25 cellular contexts compared by ENCODE assay signal in genomic region chr2:24894750-24895149, GRCh38. TPM values are rescaled to one million over a fixed set of nuclear protein-coding genes. Genes with fewer than 3 reads are reported as not detected.
DNase-seq lines count a peak whose midpoint lies in the region; ATAC-seq, FAIRE-seq and TF ChIP-seq lines count a peak whose summit lies in the region.
"Had no signal": no experiment of that assay in that cellular context is flagged by ENCODE, and none has a peak within 500 bp of the region (broad histone marks: within the 10 kb centered on the region; RNA-seq: fewer than 3 reads in every experiment).

No MANE protein-coding gene starts in this region.

- 62 to 65% methylated on average over 3 of the region's 3 CpGs for WGBS in GM23248 (ENCODE audit: low coverage in 1 of 2, low lambda C conversion rate in 2 of 2, missing lambda C conversion rate in 2 of 2), 2 experiments
- 76% methylated on average over 3 of the region's 3 CpGs for WGBS in K562 (ENCODE audit: insufficient coverage, low coverage, missing lambda C conversion rate)

- in situ Hi-C loops in GM23248 (cut with MboI) (no loop called here), K562 (cut with MboI) (no loop called here)

- no peaks in the 10 kb centered on the region for H3K9me1 ChIP-seq in K562 (ENCODE audit: control insufficient read depth, insufficient read depth, low read length)

- no peak for TF ChIP-seq RAD21 in K562 (CRISPR knock-in tag; conservative IDR thresholded peaks at IDR 0.05 in 1 of 2, IDR thresholded peaks at IDR 0.05 in 1 of 2)

- no peak overlapping the region for H3K9ac ChIP-seq in GM23248
- H3K9ac ChIP-seq in K562 (ENCODE audit: insufficient read depth in 1 of 2, low read depth in 2 of 2, low read length in 2 of 2), result no peak overlapping the region
- H3K9ac ChIP-seq: BLaER1 treated with 17β-estradiol and CSF1 and Interleukin-3, amounts not matched to agents 10 nM and 100 nM had no signal

- peak; percentile 27 for DNase-seq in GM23248
- peak; percentile 10 for DNase-seq in HT1080 (ENCODE audit: low read depth)
- peak; percentile 10 for DNase-seq in RCC 7860 (ENCODE audit: low spot score)
- DNase-seq in K562 (ENCODE audit: extremely low read depth in 1 of 4, low spot score in 3 of 4), result no peak
- DNase-seq in stimulated activated CD4-positive, alpha-beta T cell treated with anti-CD3 and anti-CD28 coated beads, Interleukin-12 subunit alpha, Interleukin-12 subunit beta, amount 100 ng/mL, for 4 hours, result no peak
- DNase-seq: ACHN; CD4-positive, alpha-beta memory T cell; DMS153; GDM1; H7; NCI-H1092; NCI-H1436 treated with DMSO at 0.1 percent for 48 hours; NCI-H1930; NCI-H345; NCI-H524; NCI-H774; NK-92 treated with Interleukin-12 subunit alpha and Interleukin-12 subunit beta, amount 100 ng/mL, for 24 hours; Peyer's patch; T-helper 17 cell had no signal

- H3K79me2 ChIP-seq in GM23248 (ENCODE audit: insufficient read depth), result no peaks in the 10 kb centered on the region
- H3K79me2 ChIP-seq in K562 (ENCODE audit: control insufficient read depth, insufficient read depth, low read length), result 0 out of 3 replicates have a peak, but pooled peaks cover 3% of the 10 kb centered on the region

- intact Hi-C loops in K562 (cut with micrococcal nuclease), result no loop called here

- no peaks in the 10 kb centered on the region for H3F3A ChIP-seq in GM23248 (ENCODE audit: insufficient read depth)

- H3K27me3 ChIP-seq in GM23248 (replicated peaks; ENCODE audit: insufficient read depth) (no peaks in the 10 kb centered on the region), K562 (ENCODE audit: control insufficient read depth in 2 of 2, insufficient read depth in 2 of 2, low read length in 2 of 2) (no peaks in the 10 kb centered on the region)
- H3K27me3 ChIP-seq: BLaER1 treated with 17β-estradiol and CSF1 and Interleukin-3, amounts not matched to agents 10 nM and 100 nM; Peyer's patch; SJSA1 had no signal

- TF ChIP-seq CTCF in K562 (IDR thresholded peaks at IDR 0.05 in 2 of 3, conservative IDR thresholded peaks at IDR 0.05 in 1 of 3; ENCODE audit: insufficient read depth in 2 of 3, low read depth in 1 of 3, low read length in 3 of 3), result no peak

- BruUV-seq in K562 (replicated peaks; lab: Mats Ljungman, UMichigan), result no TSS peak

- FAIRE-seq in RCC 7860 (lab: Jason Lieb, UNC), result no peak
- peak; percentile 62 for FAIRE-seq in K562 (lab: Jason Lieb, UNC)

- H3K27ac ChIP-seq in GM23248 (no peak overlapping the region), K562 (ENCODE audit: extremely low read depth, low read depth, low read length) (no peak overlapping the region)
- H3K27ac ChIP-seq: BLaER1 treated with 17β-estradiol and CSF1 and Interleukin-3, amounts not matched to agents 10 nM and 100 nM; HL-60; Peyer's patch; SJSA1 had no signal

- POLR2A ChIA-PET in K562 (lab: Yijun Ruan, JAX), result no interaction called here

- ATAC-seq in K562 (no peak), GM18517 (IDR thresholded peaks at IDR 0.05; ENCODE audit: unreplicated experiment) (no peak), HG03025 (IDR thresholded peaks at IDR 0.05; ENCODE audit: low FRiP score, unreplicated experiment) (no peak)
- ATAC-seq: Right ventricle myocardium inferior, T-helper 17 cell had no signal

- no peaks in the 10 kb centered on the region for H4K20me1 ChIP-seq in GM23248 (ENCODE audit: insufficient read depth)
- H4K20me1 ChIP-seq in K562 (replicated peaks; ENCODE audit: control insufficient read depth, insufficient read depth, low read length), result no peaks in the 10 kb centered on the region
- H4K20me1 ChIP-seq: BLaER1 treated with 17β-estradiol and CSF1 and Interleukin-3, amounts not matched to agents 10 nM and 100 nM had no signal

- TF ChIP-seq POLR2A in K562 (conservative IDR thresholded peaks at IDR 0.05), result no peak

- H3K4me2 ChIP-seq in GM23248 (ENCODE audit: unreplicated experiment) (no peak overlapping the region), K562 (ENCODE audit: insufficient read depth, low read length) (no peak overlapping the region)
- H3K4me2 ChIP-seq: BLaER1 treated with 17β-estradiol and CSF1 and Interleukin-3, amounts not matched to agents 10 nM and 100 nM had no signal

- no peaks in the 10 kb centered on the region for H3K9me3 ChIP-seq in GM23248 (ENCODE audit: low read depth)
- H3K9me3 ChIP-seq in K562 (replicated peaks; ENCODE audit: control insufficient read depth, insufficient read depth, low read depth, low read length), result peaks cover 17% of the 10 kb centered on the region
- H3K9me3 ChIP-seq: SJSA1 had no signal

- H3K4me1 ChIP-seq in GM23248 (ENCODE audit: insufficient read depth), result no peaks in the 10 kb centered on the region
- no peaks in the 10 kb centered on the region for H3K4me1 ChIP-seq in K562 (replicated peaks in 1 of 2; ENCODE audit: control insufficient read depth in 2 of 2, insufficient read depth in 2 of 2, low read length in 2 of 2)
- H3K4me1 ChIP-seq: Peyer's patch had no signal

- H3K4me3 ChIP-seq in GM23248 (no peak overlapping the region), K562 (no peak overlapping the region)
- H3K4me3 ChIP-seq: BLaER1 treated with 17β-estradiol and CSF1 and Interleukin-3, amounts not matched to agents 10 nM and 100 nM; Peyer's patch; SJSA1 had no signal

- H3K9me2 ChIP-seq in GM23248 (ENCODE audit: insufficient read depth), result no peaks in the 10 kb centered on the region

- no peak overlapping the region for H2AFZ ChIP-seq in GM23248
- H2AFZ ChIP-seq in K562 (ENCODE audit: low read depth, low read length), result no peak overlapping the region

- TF ChIP-seq EP300 in K562 (IDR thresholded peaks at IDR 0.05; ENCODE audit: low read length), result no peak

- CTCF ChIA-PET in K562 (lab: Yijun Ruan, JAX; ENCODE audit: low intra/inter-chr PET ratio), result no interaction called here

- H3K36me3 ChIP-seq in GM23248 (ENCODE audit: low read depth) (no peaks in the 10 kb centered on the region), K562 (ENCODE audit: control insufficient read depth, insufficient read depth, low read length) (peaks cover 29% of the 10 kb centered on the region)
- H3K36me3 ChIP-seq: Peyer's patch, SJSA1 had no signal

TF ChIP-seq in K562, 482 proteins besides CTCF, POLR2A, EP300 and RAD21 (continues in another document):
- no peak for TF ChIP-seq SIN3A (IDR thresholded peaks at IDR 0.05; ENCODE audit: borderline replicate concordance in 2 of 2, control insufficient read depth in 1 of 2, low read depth in 2 of 2, low read length in 2 of 2)
- TF ChIP-seq HMG20B (CRISPR knock-in tag; IDR thresholded peaks at IDR 0.05), result no peak
- TF ChIP-seq NCOR1 (IDR thresholded peaks at IDR 0.05), result peak; percentile 21; the same call in 1 of the 2 replicates
- no peak for TF ChIP-seq ZKSCAN3 (CRISPR knock-in tag; IDR thresholded peaks at IDR 0.05)
- peak; percentile 73 for TF ChIP-seq DPF2 (IDR thresholded peaks at IDR 0.05)
- TF ChIP-seq FOS (IDR thresholded peaks at IDR 0.05; ENCODE audit: extremely low read depth, insufficient read length), result no peak
- peak; percentile 100 for TF ChIP-seq ZFP1 (CRISPR knock-in tag; IDR thresholded peaks at IDR 0.05)
- peak; percentile 66; the same call in 1 of the 2 replicates for TF ChIP-seq MIER1 (IDR thresholded peaks at IDR 0.05; ENCODE audit: low read depth)
- TF ChIP-seq MLLT1 (IDR thresholded peaks at IDR 0.05), result peak; percentile 64 to 68; a peak in 3 of 4 replicates
- no peak for TF ChIP-seq PML (IDR thresholded peaks at IDR 0.05; ENCODE audit: low read length)
- 0 out of 2 replicates have a peak, but pooled peaks have one; percentile 58 for TF ChIP-seq HLTF (IDR thresholded peaks at IDR 0.05)
- peak; percentile 86 for TF ChIP-seq XRCC3 (IDR thresholded peaks at IDR 0.05)
- TF ChIP-seq CBX5 (IDR thresholded peaks at IDR 0.05; ENCODE audit: borderline replicate concordance, low read depth), result peak; percentile 90
- no peak for TF ChIP-seq FOXK2 (conservative IDR thresholded peaks at IDR 0.05 in 1 of 2, IDR thresholded peaks at IDR 0.05 in 1 of 2; ENCODE audit: low read depth in 2 of 2)
- no peak for TF ChIP-seq FOXA1 (IDR thresholded peaks at IDR 0.05; ENCODE audit: borderline replicate concordance)

RNA-seq across cellular contexts. Expression of gene ADCY3, which starts 25.3 kb away (rescaled TPM):
- 42.9 and 47.4 TPM in 2 replicates for total RNA-seq in GM23248 (2014; rRNA removed; shearing (Covaris generic))
- polyA plus RNA-seq in GM23248 (2016; fragmentation: Nextera tagmentation; extraction: Ambion mirVana) (9.1 and 11.6 TPM in 2 replicates), K562 (2011; rRNA removed) (36.6 and 39.0 TPM in 2 replicates), K562 (2014; fragmentation: Illumina TruSeq; extraction: Trizol) (42.6 and 45.5 TPM in 2 replicates), K562 (2014; fragmentation: Nextera tagmentation; extraction: Ambion mirVana) (1 to 10 TPM; 1.5 to 2.6 TPM), K562 (2014; rRNA removed) (40.9 and 47.0 TPM in 2 replicates)
- 65.6 and 73.5 TPM in 2 replicates for total RNA-seq in HT1080 (2014; rRNA removed; shearing (Covaris generic))
- polyA plus RNA-seq in HT1080 (2015; cell fraction: cytosol; rRNA removed), result 44.6 and 46.3 TPM in 2 replicates
- polyA plus RNA-seq in HT1080 (2015; cell fraction: nucleus; rRNA removed), result 82.9 and 87.3 TPM in 2 replicates
- 110 and 220 TPM in 2 replicates for total RNA-seq in K562 (2011; cell fraction: chromatin; rRNA removed; ENCODE audit: low replicate concordance)
- total RNA-seq in K562 (2011; cell fraction: nucleolus; rRNA removed), result 147 and 161 TPM in 2 replicates
- total RNA-seq in K562 (2011; cell fraction: nucleoplasm; rRNA removed), result 106 and 109 TPM in 2 replicates
- total RNA-seq in K562 (2014; rRNA removed) (21.8 and 34.0 TPM in 2 replicates), K562 (2014; rRNA removed; fragmentation: Illumina TruSeq; extraction: Trizol) (23.8 and 26.3 TPM in 2 replicates), K562 (2015; rRNA removed; fragmentation: Illumina TruSeq; extraction: Trizol) (20.2 and 21.5 TPM in 2 replicates), K562 (2021) (51.5 and 54.8 TPM in 2 replicates)
- polyA plus RNA-seq in K562 (2011; cell fraction: cytosol; rRNA removed), result 34.9 and 56.0 TPM in 2 replicates
- 171 and 243 TPM in 2 replicates for polyA plus RNA-seq in K562 (2011; cell fraction: nucleus; rRNA removed)
- polyA plus RNA-seq in K562 (2012), result 27.9 and 41.6 TPM in 2 replicates
- 47.4 and 65.5 TPM in 2 replicates for polyA minus RNA-seq in K562 (2011; rRNA and poly(A)+ RNA removed)
- polyA minus RNA-seq in K562 (2011; cell fraction: cytosol; rRNA and poly(A)+ RNA removed), result 22.6 and 27.7 TPM in 2 replicates
- 45.9 and 47.4 TPM in 2 replicates for polyA minus RNA-seq in K562 (2011; cell fraction: nucleus; rRNA and poly(A)+ RNA removed)

Comparison
In these comparisons a context has a peak if more than half of its experiments do, and no peak if none do; other contexts are left out.
1. DNase-seq: peak in GM23248 (single experiment), HT1080 (single experiment) and RCC 7860 (single experiment); none in K562 (0 of 4) and stimulated activated CD4-positive, alpha-beta T cell treated with anti-CD3 and anti-CD28 coated beads, Interleukin-12 subunit alpha, Interleukin-12 subunit beta, amount 100 ng/mL, for 4 hours (single experiment).